In the genomic region with DNA sequence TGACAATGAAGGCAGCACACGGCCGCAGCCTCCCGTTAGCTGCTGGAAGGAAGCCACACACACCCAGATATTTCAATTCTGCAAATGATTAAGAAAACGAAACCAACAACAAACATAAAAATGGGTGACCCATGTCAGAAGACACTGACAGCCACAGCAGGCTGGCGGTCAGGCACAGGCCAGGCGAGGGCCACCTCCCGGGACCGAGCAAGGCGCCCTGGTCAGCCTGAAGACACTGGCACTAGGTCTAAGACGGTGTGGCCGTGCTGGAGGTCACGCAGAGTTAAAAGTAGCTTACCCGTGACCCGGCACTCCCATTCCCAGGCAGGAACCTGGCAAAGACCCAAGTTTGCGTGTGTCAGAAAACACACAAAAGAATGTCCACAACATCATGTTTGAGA, we compare ENCODE assay signal across 8 cellular contexts.
DNase-seq lines count a peak whose midpoint lies in the region; ATAC-seq, FAIRE-seq and TF ChIP-seq lines count a peak whose summit lies in the region.

No MANE protein-coding gene starts in this region.

- peak overlapping the region; percentile 37 for H2AFZ ChIP-seq in K562 (ENCODE audit: low read depth, low read length)

- H3K9me3 ChIP-seq in K562 (replicated peaks; ENCODE audit: control insufficient read depth, insufficient read depth, low read depth, low read length) (no peaks in the 10 kb centered on the region), lung (ENCODE audit: control insufficient read depth in 2 of 2, insufficient read depth in 1 of 2, low read length in 1 of 2) (no peaks in the 10 kb centered on the region), upper lobe of right lung (no peaks in the 10 kb centered on the region)

- H3K27me3 ChIP-seq in K562 (ENCODE audit: control insufficient read depth in 2 of 2, insufficient read depth in 2 of 2, low read length in 2 of 2): no peaks in the 10 kb centered on the region
- no peaks in the 10 kb centered on the region for H3K27me3 ChIP-seq in lung (ENCODE audit: control insufficient read depth, insufficient read depth)
- no peaks in the 10 kb centered on the region for H3K27me3 ChIP-seq in upper lobe of right lung

- H3K4me3 ChIP-seq in K562: peak overlapping the region; percentile 12; the same call in 1 of the 2 replicates
- no peak overlapping the region for H3K4me3 ChIP-seq in lung
- H3K4me3 ChIP-seq in upper lobe of right lung: peak overlapping the region; percentile 31

- H3K36me3 ChIP-seq in K562 (ENCODE audit: control insufficient read depth, insufficient read depth, low read length): peaks cover 4% of the 10 kb centered on the region; the same call in 1 of the 3 replicates
- no peaks in the 10 kb centered on the region for H3K36me3 ChIP-seq in lung (ENCODE audit: control insufficient read depth in 2 of 2, insufficient read depth in 2 of 2, low read length in 2 of 2)
- H3K36me3 ChIP-seq in upper lobe of right lung: no peaks in the 10 kb centered on the region

- no peak for TF ChIP-seq EP300 in K562 (IDR thresholded peaks at IDR 0.05; ENCODE audit: low read length)

- no peak for TF ChIP-seq POLR2A in K562 (conservative IDR thresholded peaks at IDR 0.05)

- 3% methylated on average over 14 of the region's 15 CpGs for WGBS in K562 (ENCODE audit: insufficient coverage, low coverage, missing lambda C conversion rate)
- 47 to 55% methylated on average over 15 of the region's 15 CpGs for WGBS in lung, 2 donors

- peak; percentile 70 for ATAC-seq in K562
- peak; percentile 29 for ATAC-seq in lung (ENCODE audit: insufficient read depth, low FRiP score)
- ATAC-seq in upper lobe of right lung: peak; percentile 58

- H3K9me1 ChIP-seq in K562 (ENCODE audit: control insufficient read depth, insufficient read depth, low read length): no peaks in the 10 kb centered on the region

- TF ChIP-seq CTCF in K562 (IDR thresholded peaks at IDR 0.05 in 2 of 3, conservative IDR thresholded peaks at IDR 0.05 in 1 of 3; ENCODE audit: insufficient read depth in 2 of 3, low read depth in 1 of 3, low read length in 3 of 3): no peak
- TF ChIP-seq CTCF in lung (IDR thresholded peaks at IDR 0.05; ENCODE audit: control extremely low read depth, extremely low read depth): no peak
- TF ChIP-seq CTCF in upper lobe of right lung (IDR thresholded peaks at IDR 0.05): no peak

- peak overlapping the region; percentile 74 for H3K4me2 ChIP-seq in K562 (ENCODE audit: insufficient read depth, low read length)

- H3K79me2 ChIP-seq in K562 (ENCODE audit: control insufficient read depth, insufficient read depth, low read length): peaks cover 70% of the 10 kb centered on the region

- no peak for TF ChIP-seq RAD21 in K562 (CRISPR knock-in tag; conservative IDR thresholded peaks at IDR 0.05 in 1 of 2, IDR thresholded peaks at IDR 0.05 in 1 of 2)

- intact Hi-C loops in K562 (cut with micrococcal nuclease) (no loop called here), upper lobe of right lung (cut with DNase I) (no loop called here)

- H3K9ac ChIP-seq in K562 (ENCODE audit: insufficient read depth in 1 of 2, low read depth in 2 of 2, low read length in 2 of 2): peak overlapping the region; percentile 71 to 87

- H3K27ac ChIP-seq in K562 (ENCODE audit: extremely low read depth, low read depth, low read length) (peak overlapping the region; percentile 79), lung (ENCODE audit: low read depth in 1 of 2, low read length in 1 of 2) (peak overlapping the region in 1 of 2 donors; percentile 76), upper lobe of right lung (peak overlapping the region; percentile 66)

- no TSS peak for BruUV-seq in K562 (replicated peaks; lab: Mats Ljungman, UMichigan)

- CTCF ChIA-PET in K562 (lab: Yijun Ruan, JAX; ENCODE audit: low intra/inter-chr PET ratio): no interaction called here

- POLR2A ChIA-PET in K562 (lab: Yijun Ruan, JAX): interaction anchor here (0.8 to 1.3 kb wide), 2 partner anchors 18 to 77 kb away, joined by 3 read pairs; no protein-coding TSS in a partner anchor

- FAIRE-seq in K562 (lab: Jason Lieb, UNC): no peak

- H4K20me1 ChIP-seq in K562 (replicated peaks; ENCODE audit: control insufficient read depth, insufficient read depth, low read length): no peaks in the 10 kb centered on the region

- H3K4me1 ChIP-seq in K562 (replicated peaks in 1 of 2; ENCODE audit: control insufficient read depth in 2 of 2, insufficient read depth in 2 of 2, low read length in 2 of 2) (peaks cover 27 to 28% of the 10 kb centered on the region in 2 experiments; a peak in 4 of 5 replicates), lung (ENCODE audit: control insufficient read depth in 2 of 2, insufficient read depth in 2 of 2, low read length in 2 of 2) (peaks cover 16% of the 10 kb centered on the region in 2 donors), upper lobe of right lung (peaks cover 10% of the 10 kb centered on the region)

- DNase-seq in activated effector memory CD4-positive, alpha-beta T cell treated with anti-CD3 and anti-CD28 coated beads, Interleukin-2, amount 50 U/mL, for 16 hours: peak; percentile 62
- DNase-seq in activated effector memory CD4-positive, alpha-beta T cell treated with Interleukin-2 at 50 U/mL for 16 hours: no peak
- DNase-seq in K562 (ENCODE audit: extremely low read depth in 1 of 4, low spot score in 3 of 4): peak; percentile 27 to 57 (median 43)
- no peak for DNase-seq in lung (ENCODE audit: low spot score)
- no peak for DNase-seq in upper lobe of right lung
- DNase-seq in NCI-H524 (lab: John Stamatoyannopoulos, UW): no peak
- no peak for DNase-seq in activated CD4-positive, alpha-beta T cell treated with anti-CD3 and anti-CD28 coated beads, Interleukin-2, amount 50 U/mL, for 4 hours
- DNase-seq in KG1 (lab: John Stamatoyannopoulos, UW): no peak

- in situ Hi-C loops in K562 (cut with MboI): no loop called here

TF ChIP-seq in K562, 482 proteins besides CTCF, POLR2A, EP300 and RAD21 (continues in another document):
- TF ChIP-seq JUN (IDR thresholded peaks at IDR 0.05; ENCODE audit: borderline replicate concordance, low read depth, low read length): no peak
- no peak for TF ChIP-seq JUN (CRISPR knock-in tag; IDR thresholded peaks at IDR 0.05; ENCODE audit: borderline replicate concordance)
- TF ChIP-seq CXXC5 (CRISPR knock-in tag; IDR thresholded peaks at IDR 0.05): peak; percentile 23; the same call in 1 of the 2 replicates
- TF ChIP-seq, protein P1, sequence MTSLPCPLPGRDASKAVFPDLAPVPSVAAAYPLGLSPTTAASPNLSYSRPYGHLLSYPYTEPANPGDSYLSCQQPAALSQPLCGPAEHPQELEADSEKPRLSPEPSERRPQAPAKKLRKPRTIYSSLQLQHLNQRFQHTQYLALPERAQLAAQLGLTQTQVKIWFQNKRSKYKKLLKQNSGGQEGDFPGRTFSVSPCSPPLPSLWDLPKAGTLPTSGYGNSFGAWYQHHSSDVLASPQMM (CRISPR knock-in tag; IDR thresholded peaks at IDR 0.05): no peak
- no peak for TF ChIP-seq SPI1 (IDR thresholded peaks at IDR 0.05; ENCODE audit: borderline replicate concordance, low read depth, low read length)
- TF ChIP-seq NCOA4 (IDR thresholded peaks at IDR 0.05; ENCODE audit: partially characterized antibody): no peak
- 0 out of 2 replicates have a peak, but pooled peaks have one; percentile 15 for TF ChIP-seq TOE1 (IDR thresholded peaks at IDR 0.05; ENCODE audit: borderline replicate concordance)
- TF ChIP-seq TOE1 (CRISPR knock-in tag; IDR thresholded peaks at IDR 0.05; ENCODE audit: borderline replicate concordance, low read depth): no peak
- no peak for TF ChIP-seq CBX5 (IDR thresholded peaks at IDR 0.05; ENCODE audit: borderline replicate concordance, low read depth)
- no peak for TF ChIP-seq MTA2 (IDR thresholded peaks at IDR 0.05; ENCODE audit: low read depth)
- no peak for TF ChIP-seq GABPA (tag; conservative IDR thresholded peaks at IDR 0.05; ENCODE audit: low read depth)
- no peak for TF ChIP-seq ZNF644 (tag; IDR thresholded peaks at IDR 0.05; ENCODE audit: low read depth)
- no peak for TF ChIP-seq TEAD2 (tag; IDR thresholded peaks at IDR 0.05)
- no peak for TF ChIP-seq NEUROD1 (IDR thresholded peaks at IDR 0.05; ENCODE audit: borderline replicate concordance, low read depth, low read length, partially characterized antibody)
- TF ChIP-seq, protein P2, sequence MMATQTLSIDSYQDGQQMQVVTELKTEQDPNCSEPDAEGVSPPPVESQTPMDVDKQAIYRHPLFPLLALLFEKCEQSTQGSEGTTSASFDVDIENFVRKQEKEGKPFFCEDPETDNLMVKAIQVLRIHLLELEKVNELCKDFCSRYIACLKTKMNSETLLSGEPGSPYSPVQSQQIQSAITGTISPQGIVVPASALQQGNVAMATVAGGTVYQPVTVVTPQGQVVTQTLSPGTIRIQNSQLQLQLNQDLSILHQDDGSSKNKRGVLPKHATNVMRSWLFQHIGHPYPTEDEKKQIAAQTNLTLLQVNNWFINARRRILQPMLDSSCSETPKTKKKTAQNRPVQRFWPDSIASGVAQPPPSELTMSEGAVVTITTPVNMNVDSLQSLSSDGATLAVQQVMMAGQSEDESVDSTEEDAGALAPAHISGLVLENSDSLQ (IDR thresholded peaks at IDR 0.05): peak; percentile 16; the same call in 1 of the 2 replicates
- TF ChIP-seq LEF1 (IDR thresholded peaks at IDR 0.05): no peak
- TF ChIP-seq ZNF143 (CRISPR knock-in tag; IDR thresholded peaks at IDR 0.05): no peak
- TF ChIP-seq STAT5A (IDR thresholded peaks at IDR 0.05; ENCODE audit: borderline replicate concordance, low read length): no peak
- TF ChIP-seq NR2C1 (IDR thresholded peaks at IDR 0.05): no peak
- 0 out of 2 replicates have a peak, but pooled peaks have one; percentile 9 for TF ChIP-seq NR2C1 (tag; IDR thresholded peaks at IDR 0.05)
- TF ChIP-seq ZBTB49 (CRISPR knock-in tag; IDR thresholded peaks at IDR 0.05; ENCODE audit: borderline replicate concordance): no peak
- TF ChIP-seq KLF13 (tag; IDR thresholded peaks at IDR 0.05; ENCODE audit: borderline replicate concordance, low read depth): no peak

Comparison
In these comparisons a context has a peak if more than half of its experiments do, and no peak if none do; other contexts are left out.
1. DNase-seq: peak in activated effector memory CD4-positive, alpha-beta T cell treated with anti-CD3 and anti-CD28 coated beads, Interleukin-2, amount 50 U/mL, for 16 hours (single experiment) and K562 (4 of 4); none in activated effector memory CD4-positive, alpha-beta T cell treated with Interleukin-2 at 50 U/mL for 16 hours (single experiment), lung (single experiment), upper lobe of right lung (single experiment), NCI-H524 (0 of 2), activated CD4-positive, alpha-beta T cell treated with anti-CD3 and anti-CD28 coated beads, Interleukin-2, amount 50 U/mL, for 4 hours (0 of 2) and KG1 (single experiment).
2. Peak in every context shown above with its lines, with median percentiles within 50 percentile points of each other: ATAC-seq.